16 cellular contexts compared by ENCODE assay signal in the genomic region with DNA sequence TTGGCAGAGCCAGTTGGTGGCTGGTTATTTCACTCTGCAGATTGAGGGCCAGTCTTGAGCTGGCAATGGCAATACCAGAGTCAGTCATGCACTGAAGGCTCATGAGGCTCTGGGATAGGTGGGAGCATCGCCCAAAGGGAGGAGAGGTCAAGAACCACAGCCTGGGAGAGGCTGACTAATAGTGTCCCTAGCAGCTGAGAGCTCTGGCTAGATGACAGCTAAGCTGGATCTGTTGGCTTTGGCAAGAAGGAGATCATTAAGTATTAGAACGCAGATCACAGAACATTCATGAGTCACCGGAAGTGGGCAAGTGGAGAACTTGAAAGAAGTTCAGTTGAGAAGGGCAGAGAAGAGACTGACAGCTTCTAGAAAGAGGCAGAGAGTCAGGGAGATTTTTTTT.
DNase-seq lines count a peak whose midpoint lies in the region; ATAC-seq and TF ChIP-seq lines count a peak whose summit lies in the region.
"Had no signal": no experiment of that assay in that cellular context is flagged by ENCODE, and none has a peak within 500 bp of the region (broad histone marks: within the 10 kb centered on the region; RNA-seq: fewer than 3 reads in every experiment).

No MANE protein-coding gene starts in this region.

- no peak for TF ChIP-seq POLR2A in IMR-90 (IDR thresholded peaks at IDR 0.05; ENCODE audit: low read depth, low read length)
- no peak for TF ChIP-seq POLR2A in Peyer's patch (IDR thresholded peaks at IDR 0.05)

- intact Hi-C loops in IMR-90 (cut with micrococcal nuclease) = no loop called here

- H2BK20ac ChIP-seq in IMR-90 (ENCODE audit: low read depth, low read length) = no peak overlapping the region

- H3K4ac ChIP-seq in IMR-90 (ENCODE audit: low read depth, low read length) = no peak overlapping the region

- no peak overlapping the region for H4K91ac ChIP-seq in IMR-90 (ENCODE audit: insufficient read depth, low read depth, low read length)

- no TSS peak for BruUV-seq in IMR-90 (replicated peaks; lab: Mats Ljungman, UMichigan)

- H4K8ac ChIP-seq in IMR-90 (ENCODE audit: low read depth in 2 of 2, low read length in 2 of 2) = no peak overlapping the region

- H3K9ac ChIP-seq in IMR-90 (ENCODE audit: low read depth, low read length) = no peak overlapping the region

- POLR2A ChIA-PET in IMR-90 (lab: Charles Lee; ENCODE audit: unreplicated experiment) = no interaction called here

- CTCF ChIA-PET in IMR-90 (lab: Yijun Ruan, JAX) = no interaction called here

- no peak overlapping the region for H3K27ac ChIP-seq in IMR-90 (ENCODE audit: insufficient read depth, low read length)
- H3K27ac ChIP-seq in Peyer's patch = no peak overlapping the region
- H3K27ac ChIP-seq: cardiac muscle cell, skin epidermis, stomach had no signal

- H2AK5ac ChIP-seq in IMR-90 (ENCODE audit: low read depth, low read length) = no peak overlapping the region

- H3K23ac ChIP-seq in IMR-90 (ENCODE audit: low read depth, low read length) = no peak overlapping the region

- no peak for ATAC-seq in IMR-90 (ENCODE audit: low read depth)
- ATAC-seq: HepG2 had no signal

- no peak overlapping the region for H4K5ac ChIP-seq in IMR-90 (ENCODE audit: low read depth, low read length)

- TF ChIP-seq CTCF in IMR-90 (conservative IDR thresholded peaks at IDR 0.05; ENCODE audit: low read depth, low read length) = no peak
- no peak for TF ChIP-seq CTCF in Peyer's patch (IDR thresholded peaks at IDR 0.05)

- H2AFZ ChIP-seq in IMR-90 (replicated peaks; ENCODE audit: low read length, poor library complexity) = no peak overlapping the region

- WGBS in IMR-90 (ENCODE audit: extremely low coverage in 2 of 2, insufficient read length in 1 of 2), 2 experiments = 20% methylated on average over 1 of the region's 3 CpGs; no CpG with 5 or more reads in 1 of the 2 experiments

- no peak overlapping the region for H2BK5ac ChIP-seq in IMR-90 (ENCODE audit: low read depth, low read length, poor library complexity, severe bottlenecking)

- no peaks in the 10 kb centered on the region for H3K4me1 ChIP-seq in IMR-90 (ENCODE audit: control insufficient read depth, insufficient read depth, low read length)
- H3K4me1 ChIP-seq in Peyer's patch = no peaks in the 10 kb centered on the region
- H3K4me1 ChIP-seq: stomach had no signal

- H3K56ac ChIP-seq in IMR-90 (ENCODE audit: extremely low read depth, insufficient read depth, low read length) = no peak overlapping the region

- DNase-seq in IMR-90 (peak; percentile 12), SW480 (ENCODE audit: low spot score) (peak; percentile 33), fibroblast of gingiva (ENCODE audit: low read depth) (peak; percentile 91), smooth muscle cell of the brain vasculature (ENCODE audit: low read depth, low spot score) (peak; percentile 17), Peyer's patch (no peak), SHP77 (lab: John Stamatoyannopoulos, UW) (no peak), NCI-H2227 treated with DMSO at 0.1 percent for 48 hours (lab: John Stamatoyannopoulos, UW) (no peak), AML-193 (lab: John Stamatoyannopoulos, UW) (no peak)
- DNase-seq: activated CD8-positive, alpha-beta memory T cell treated with anti-CD3 and anti-CD28 coated beads for 24 hours; NCI-H1417; NCI-H526; Right ventricle myocardium superior; stomach had no signal

- in situ Hi-C loops in IMR-90 (cut with MboI; ENCODE audit: low sequenced_read_pairs) = no loop called here

- H2BK15ac ChIP-seq in IMR-90 (ENCODE audit: low read depth, low read length) = no peak overlapping the region

- H3K9me1 ChIP-seq in IMR-90 (ENCODE audit: insufficient read depth, low read length) = no peaks in the 10 kb centered on the region

- H2AK9ac ChIP-seq in IMR-90 (replicated peaks; ENCODE audit: low read depth, low read length, poor library complexity) = no peak overlapping the region

- TF ChIP-seq RAD21 in IMR-90 (IDR thresholded peaks at IDR 0.05; ENCODE audit: low read length) = no peak

- H3K27me3 ChIP-seq in IMR-90 (ENCODE audit: control insufficient read depth, insufficient read depth, low read length) (no peaks in the 10 kb centered on the region), Peyer's patch (no peaks in the 10 kb centered on the region)
- H3K27me3 ChIP-seq: cardiac muscle cell, stomach had no signal

- H3K36me3 ChIP-seq in IMR-90 (ENCODE audit: control insufficient read depth, insufficient read depth, low read length) = no peaks in the 10 kb centered on the region
- H3K36me3 ChIP-seq in Peyer's patch = no peaks in the 10 kb centered on the region
- H3K36me3 ChIP-seq: cardiac muscle cell, stomach had no signal

- H3K9me3 ChIP-seq in IMR-90 (ENCODE audit: control insufficient read depth, insufficient read depth, low read length) = peaks cover 13% of the 10 kb centered on the region
- no peaks in the 10 kb centered on the region for H3K9me3 ChIP-seq in Peyer's patch
- H3K9me3 ChIP-seq: stomach had no signal

- no peaks in the 10 kb centered on the region for H4K20me1 ChIP-seq in IMR-90 (ENCODE audit: insufficient read depth, low read length)

- no peak overlapping the region for H3K4me2 ChIP-seq in IMR-90 (ENCODE audit: low read depth, low read length)

- H2BK120ac ChIP-seq in IMR-90 (ENCODE audit: low read depth, low read length) = no peak overlapping the region

- H3K18ac ChIP-seq in IMR-90 (ENCODE audit: low read depth, low read length) = no peak overlapping the region

- dilution Hi-C loops in IMR-90 (cut with HindIII; ENCODE audit: low sequenced_read_pairs, unreplicated experiment) = no loop called here

- H3K79me1 ChIP-seq in IMR-90 (ENCODE audit: low read depth in 1 of 2, low read length in 2 of 2) = no peaks in the 10 kb centered on the region

- H3K14ac ChIP-seq in IMR-90 (replicated peaks; ENCODE audit: low read depth, low read length) = no peak overlapping the region

- H3K4me3 ChIP-seq in IMR-90 (ENCODE audit: insufficient read depth, low read depth, low read length) (no peak overlapping the region), Peyer's patch (no peak overlapping the region)
- H3K4me3 ChIP-seq: cardiac muscle cell, skin epidermis, stomach had no signal

TF ChIP-seq in IMR-90, 13 proteins besides CTCF, POLR2A, EP300 and RAD21:
- TF ChIP-seq CEBPB (IDR thresholded peaks at IDR 0.05; ENCODE audit: low read depth, low read length) (no peak), SMC3 (IDR thresholded peaks at IDR 0.05; ENCODE audit: low read depth, low read length) (no peak), CHD1 (IDR thresholded peaks at IDR 0.05; ENCODE audit: low read depth, low read length) (no peak)
- TF ChIP-seq, protein P1, sequence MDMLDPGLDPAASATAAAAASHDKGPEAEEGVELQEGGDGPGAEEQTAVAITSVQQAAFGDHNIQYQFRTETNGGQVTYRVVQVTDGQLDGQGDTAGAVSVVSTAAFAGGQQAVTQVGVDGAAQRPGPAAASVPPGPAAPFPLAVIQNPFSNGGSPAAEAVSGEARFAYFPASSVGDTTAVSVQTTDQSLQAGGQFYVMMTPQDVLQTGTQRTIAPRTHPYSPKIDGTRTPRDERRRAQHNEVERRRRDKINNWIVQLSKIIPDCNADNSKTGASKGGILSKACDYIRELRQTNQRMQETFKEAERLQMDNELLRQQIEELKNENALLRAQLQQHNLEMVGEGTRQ (IDR thresholded peaks at IDR 0.05; ENCODE audit: low read depth, low read length) = no peak

Comparison
In these comparisons a context has a peak if more than half of its experiments do, and no peak if none do; other contexts are left out.
1. DNase-seq: peak in IMR-90 (single experiment), SW480 (single experiment), fibroblast of gingiva (single experiment) and smooth muscle cell of the brain vasculature (single experiment); none in Peyer's patch (0 of 3), SHP77 (0 of 2), NCI-H2227 treated with DMSO at 0.1 percent for 48 hours (single experiment) and AML-193 (0 of 2).